ENCODE assay signal across 29 cellular contexts in genomic region chr11:116776522-116776984, GRCh38. TPM values are rescaled to one million over a fixed set of nuclear protein-coding genes. Genes with fewer than 3 reads are reported as not detected.
DNase-seq lines count a peak whose midpoint lies in the region; ATAC-seq and TF ChIP-seq lines count a peak whose summit lies in the region.
"Had no signal": no experiment of that assay in that cellular context is flagged by ENCODE, and none has a peak within 500 bp of the region (broad histone marks: within the 10 kb centered on the region; RNA-seq: fewer than 3 reads in every experiment).

No MANE protein-coding gene starts in this region.

- no peak for DNase-seq in activated naive CD4-positive, alpha-beta T cell treated with anti-CD3 and anti-CD28 coated beads, Interleukin-2, amount 50 U/mL, for 72 hours (ENCODE audit: low spot score in 2 of 2)
- DNase-seq in activated naive CD4-positive, alpha-beta T cell (lab: John Stamatoyannopoulos, UW): no peak
- peak; percentile 45 for DNase-seq in activated CD4-positive, alpha-beta memory T cell treated with anti-CD3 and anti-CD28 coated beads for 36 hours
- DNase-seq in memory B cell (ENCODE audit: low spot score in 2 of 2) (no peak), tibial artery (no peak), Right ventricle myocardium superior (no peak), GM20000 (ENCODE audit: low spot score) (no peak)
- DNase-seq: activated gamma-delta T cell treated with Interleukin-2 at 50 U/mL for 16 hours; caudate nucleus; CD8-positive, alpha-beta T cell; DMS153; HFFc6; hypothalamus; left ventricle myocardium inferior; MG63; naive B cell; NCI-H1417 treated with DMSO at 0.1 percent for 48 hours; NCI-H446 treated with DMSO at 0.1 percent for 48 hours; stimulated activated CD4-positive, alpha-beta T cell treated with anti-CD3 and anti-CD28 coated beads, Interleukin-4, amount 100 ng/mL, for 24 hours; stimulated activated naive CD8-positive, alpha-beta T cell treated with anti-CD3 and anti-CD28 coated beads, Interleukin-15, amount 100 ng/mL, for 72 hours had no signal

- CTCF ChIA-PET in activated CD4-positive, alpha-beta memory T cell treated with anti-CD3 and anti-CD28 coated beads for 36 hours (lab: Charles Lee): interaction anchor here (0.7 to 2.7 kb wide), 4 partner anchors 11 to 184 kb away, joined by 3 to 11 read pairs (median 5); partner anchors contain the start of genes APOA5 and ZPR1

- H3K27me3 Mint-ChIP-seq in activated CD4-positive, alpha-beta memory T cell treated with anti-CD3 and anti-CD28 coated beads for 36 hours: no peaks in the 10 kb centered on the region
- no peaks in the 10 kb centered on the region for H3K27me3 Mint-ChIP-seq in memory B cell
- H3K27me3 Mint-ChIP-seq: dendritic cell treated with granulocyte-macrophage colony-stimulating factor and Interleukin-4, amounts not matched to agents 40 ng/mL and 50 ng/mL, for 4 days; naive B cell; stimulated activated naive CD8-positive, alpha-beta T cell treated with anti-CD3 and anti-CD28 coated beads, Interleukin-15, amount 100 ng/mL, for 72 hours had no signal

- H3K36me3 Mint-ChIP-seq in activated naive CD4-positive, alpha-beta T cell treated with anti-CD3 and anti-CD28 coated beads, Interleukin-2, amount 50 U/mL, for 72 hours: peaks cover 44 to 47% of the 10 kb centered on the region in 2 donors
- H3K36me3 Mint-ChIP-seq in activated CD4-positive, alpha-beta memory T cell treated with anti-CD3 and anti-CD28 coated beads for 36 hours: peaks cover 51% of the 10 kb centered on the region
- H3K36me3 Mint-ChIP-seq in memory B cell: peaks cover 29% of the 10 kb centered on the region

- H3K9me3 Mint-ChIP-seq in activated naive CD4-positive, alpha-beta T cell treated with anti-CD3 and anti-CD28 coated beads, Interleukin-2, amount 50 U/mL, for 72 hours: no peaks in the 10 kb centered on the region
- no peaks in the 10 kb centered on the region for H3K9me3 Mint-ChIP-seq in activated CD4-positive, alpha-beta memory T cell treated with anti-CD3 and anti-CD28 coated beads for 36 hours
- H3K9me3 Mint-ChIP-seq in memory B cell: no peaks in the 10 kb centered on the region
- H3K9me3 Mint-ChIP-seq: CD8-positive, alpha-beta T cell; dendritic cell treated with granulocyte-macrophage colony-stimulating factor and Interleukin-4, amounts not matched to agents 40 ng/mL and 50 ng/mL, for 4 days; HFFc6; naive B cell; stimulated activated naive CD8-positive, alpha-beta T cell treated with anti-CD3 and anti-CD28 coated beads, Interleukin-15, amount 100 ng/mL, for 72 hours had no signal

- peaks cover 9% of the 10 kb centered on the region; the same call in 1 of the 2 replicates for H3K79me2 ChIP-seq in KMS-11 (ENCODE audit: insufficient read depth, low read depth)

- no peak overlapping the region for H3K9ac ChIP-seq in KMS-11

- no peaks in the 10 kb centered on the region for H4K20me1 ChIP-seq in KMS-11 (ENCODE audit: insufficient read depth)

- peak overlapping the region; percentile 22 to 68 for H3K27ac Mint-ChIP-seq in activated naive CD4-positive, alpha-beta T cell treated with anti-CD3 and anti-CD28 coated beads, Interleukin-2, amount 50 U/mL, for 72 hours
- peak overlapping the region; percentile 88 for H3K27ac Mint-ChIP-seq in activated CD4-positive, alpha-beta memory T cell treated with anti-CD3 and anti-CD28 coated beads for 36 hours
- H3K27ac Mint-ChIP-seq in memory B cell: peak overlapping the region; percentile 66
- H3K27ac Mint-ChIP-seq: CD8-positive, alpha-beta T cell; dendritic cell treated with granulocyte-macrophage colony-stimulating factor and Interleukin-4, amounts not matched to agents 40 ng/mL and 50 ng/mL, for 4 days; HFFc6 had no signal

- no peak overlapping the region for H3K4me3 Mint-ChIP-seq in activated CD4-positive, alpha-beta memory T cell treated with anti-CD3 and anti-CD28 coated beads for 36 hours
- H3K4me3 Mint-ChIP-seq in memory B cell: no peak overlapping the region
- H3K4me3 Mint-ChIP-seq: CD8-positive, alpha-beta T cell; dendritic cell treated with granulocyte-macrophage colony-stimulating factor and Interleukin-4, amounts not matched to agents 40 ng/mL and 50 ng/mL, for 4 days; HFFc6; stimulated activated naive CD8-positive, alpha-beta T cell treated with anti-CD3 and anti-CD28 coated beads, Interleukin-15, amount 100 ng/mL, for 72 hours had no signal

- ATAC-seq in activated naive CD4-positive, alpha-beta T cell treated with anti-CD3 and anti-CD28 coated beads, Interleukin-2, amount 50 U/mL, for 72 hours: no peak
- ATAC-seq in memory B cell (ENCODE audit: low read depth): no peak
- ATAC-seq in Right ventricle myocardium superior (ENCODE audit: poor library complexity): no peak
- ATAC-seq: activated CD4-positive, CD25-positive, alpha-beta regulatory T cell treated with anti-CD3 and anti-CD28 coated beads, Interleukin-2, amount 50 U/mL, for 24 hours; CD8-positive, alpha-beta T cell; Right ventricle myocardium inferior; stimulated activated naive CD8-positive, alpha-beta T cell treated with anti-CD3 and anti-CD28 coated beads, Interleukin-15, amount 100 ng/mL, for 72 hours had no signal

- H3K4me1 ChIP-seq in KMS-11 (ENCODE audit: low read depth, poor library complexity, severe bottlenecking) (peaks cover 54% of the 10 kb centered on the region), tibial artery (peaks cover 0 to 13% (median 7%) of the 10 kb centered on the region in 4 donors)

- H3K4me2 ChIP-seq in KMS-11: peak overlapping the region; percentile 40
- H3K4me2 ChIP-seq: smooth muscle cell had no signal

- intact Hi-C loops in activated CD4-positive, alpha-beta memory T cell treated with anti-CD3 and anti-CD28 coated beads for 36 hours (cut with micrococcal nuclease): loop anchor here (1.0 to 5.0 kb wide), 3 partner anchors 10 to 171 kb away; no protein-coding TSS in a partner anchor
- intact Hi-C loops in tibial artery (cut with DNase I; ENCODE audit: low total_unique reads) (no loop called here), Right ventricle myocardium superior (cut with DNase I) (no loop called here)

- TF ChIP-seq CTCF in KMS-11 (conservative IDR thresholded peaks at IDR 0.05; ENCODE audit: low read depth, low read length): no peak
- no peak for TF ChIP-seq CTCF in tibial artery (IDR thresholded peaks at IDR 0.05)
- TF ChIP-seq CTCF in GM20000 (IDR thresholded peaks at IDR 0.05; ENCODE audit: extremely low read depth, missing control alignments): no peak

- H3K4me1 Mint-ChIP-seq in activated CD4-positive, alpha-beta memory T cell treated with anti-CD3 and anti-CD28 coated beads for 36 hours (ENCODE audit: low read depth): peaks cover 74% of the 10 kb centered on the region
- peaks cover 15% of the 10 kb centered on the region for H3K4me1 Mint-ChIP-seq in memory B cell

- no peak overlapping the region for H3K4me3 ChIP-seq in KMS-11 (IDR thresholded peaks at IDR 0.05; ENCODE audit: insufficient read depth, low read depth, low read length)
- H3K4me3 ChIP-seq in tibial artery: no peak overlapping the region
- H3K4me3 ChIP-seq: left ventricle myocardium inferior, MG63, smooth muscle cell, tibial nerve had no signal

- H3K36me3 ChIP-seq in KMS-11 (ENCODE audit: insufficient read depth): no peaks in the 10 kb centered on the region
- H3K36me3 ChIP-seq in tibial artery: peaks cover 28 to 57% (median 34%) of the 10 kb centered on the region in 3 donors

- H3K27me3 ChIP-seq in KMS-11 (ENCODE audit: insufficient read depth, low read depth) (no peaks in the 10 kb centered on the region), tibial artery (no peaks in the 10 kb centered on the region)
- H3K27me3 ChIP-seq: MG63, tibial nerve had no signal

- H3K9me3 ChIP-seq in tibial artery: no peaks in the 10 kb centered on the region
- H3K9me3 ChIP-seq: left ventricle myocardium inferior, MG63, tibial nerve had no signal

- H3K27ac ChIP-seq in KMS-11 (peak overlapping the region; percentile 57), tibial artery (no peak overlapping the region)
- H3K27ac ChIP-seq: left ventricle myocardium inferior, tibial nerve had no signal

- H2AFZ ChIP-seq in KMS-11 (ENCODE audit: low read depth): no peak overlapping the region

- POLR2A ChIA-PET in activated CD4-positive, alpha-beta memory T cell treated with anti-CD3 and anti-CD28 coated beads for 36 hours (lab: Charles Lee): interaction anchor here (0.7 to 1.6 kb wide), 7 partner anchors 9 to 454 kb away, joined by 3 to 7 read pairs (median 3); partner anchors contain the start of gene ZPR1

RNA-seq across cellular contexts. Expression of gene BUD13, which starts 3.8 kb away (rescaled TPM):
- total RNA-seq in activated naive CD4-positive, alpha-beta T cell treated with anti-CD3 and anti-CD28 coated beads, Interleukin-2, amount 50 U/mL, for 72 hours: 10 to 100 TPM; 29.3 to 42.9 TPM
- 10 to 100 TPM; 30.3 to 32.7 TPM for total RNA-seq in activated CD4-positive, alpha-beta memory T cell treated with anti-CD3 and anti-CD28 coated beads for 36 hours
- total RNA-seq in Right ventricle myocardium superior: 7.0 TPM

RNA-seq across cellular contexts. Expression of gene ZPR1, which starts 11.3 kb away (rescaled TPM):
- 10 to 100 TPM; 65.0 to 78.4 TPM for total RNA-seq in activated naive CD4-positive, alpha-beta T cell treated with anti-CD3 and anti-CD28 coated beads, Interleukin-2, amount 50 U/mL, for 72 hours
- 100 to 1,000 TPM; 101 to 102 TPM for total RNA-seq in activated CD4-positive, alpha-beta memory T cell treated with anti-CD3 and anti-CD28 coated beads for 36 hours
- total RNA-seq in Right ventricle myocardium superior: 15.9 TPM

RNA-seq across cellular contexts. Expression of gene APOA5, which starts 15.1 kb away (rescaled TPM):
- total RNA-seq in activated naive CD4-positive, alpha-beta T cell treated with anti-CD3 and anti-CD28 coated beads, Interleukin-2, amount 50 U/mL, for 72 hours: not detected
- not detected for total RNA-seq in activated CD4-positive, alpha-beta memory T cell treated with anti-CD3 and anti-CD28 coated beads for 36 hours
- not detected for total RNA-seq in Right ventricle myocardium superior
- total RNA-seq: astrocyte; CD8-positive, alpha-beta T cell; HFFc6; left ventricle myocardium inferior; osteoblast; renal cortical epithelial cell; Right ventricle myocardium inferior; smooth muscle cell; tibial nerve had no signal

RNA-seq across cellular contexts. Expression of gene APOA4, which starts 46.6 kb away (rescaled TPM):
- not detected for total RNA-seq in activated naive CD4-positive, alpha-beta T cell treated with anti-CD3 and anti-CD28 coated beads, Interleukin-2, amount 50 U/mL, for 72 hours
- not detected for total RNA-seq in activated CD4-positive, alpha-beta memory T cell treated with anti-CD3 and anti-CD28 coated beads for 36 hours
- total RNA-seq in Right ventricle myocardium superior: not detected
- total RNA-seq: astrocyte; CD8-positive, alpha-beta T cell; HFFc6; left ventricle myocardium inferior; osteoblast; renal cortical epithelial cell; Right ventricle myocardium inferior; smooth muscle cell; tibial nerve had no signal

RNA-seq across cellular contexts. Expression of gene APOC3, which starts 53.2 kb away (rescaled TPM):
- total RNA-seq in activated naive CD4-positive, alpha-beta T cell treated with anti-CD3 and anti-CD28 coated beads, Interleukin-2, amount 50 U/mL, for 72 hours: not detected
- total RNA-seq in activated CD4-positive, alpha-beta memory T cell treated with anti-CD3 and anti-CD28 coated beads for 36 hours: not detected
- total RNA-seq in Right ventricle myocardium superior: 0.46 TPM
- total RNA-seq: astrocyte; CD8-positive, alpha-beta T cell; HFFc6; left ventricle myocardium inferior; osteoblast; renal cortical epithelial cell; Right ventricle myocardium inferior; smooth muscle cell; tibial nerve had no signal
